16 cellular contexts compared by ENCODE assay signal in genomic region chr6:123898669-123899068, GRCh38.
"Had no signal": no experiment of that assay in that cellular context is flagged by ENCODE, and none has a peak within 500 bp of the region (broad histone marks: within the 10 kb centered on the region; RNA-seq: fewer than 3 reads in every experiment).

No MANE protein-coding gene starts in this region.

- H3K9me3 ChIP-seq: colonic mucosa, heart left ventricle, mucosa of descending colon, neutrophil had no signal

- H3K27me3 ChIP-seq: colonic mucosa, heart left ventricle, neutrophil had no signal

- H3K36me3 ChIP-seq: colonic mucosa, heart left ventricle, neutrophil had no signal

- H3K27ac ChIP-seq: colonic mucosa, heart left ventricle, neutrophil had no signal

- DNase-seq: colonic mucosa; dermis blood vessel endothelial cell; erythroblast; foreskin melanocyte; heart left ventricle; hypothalamus; mucosa of descending colon; naive thymus-derived CD8-positive, alpha-beta T cell; posterior cingulate gyrus; right cardiac atrium; small intestine; stimulated activated CD4-positive, alpha-beta T cell treated with anti-CD3 and anti-CD28 coated beads, Interleukin-2, amount 100 ng/mL, for 48 hours; stimulated activated naive CD4-positive, alpha-beta T cell treated with Interleukin-2 at 50 U/mL for 16 hours; trophoblast cell had no signal

- H3K4me3 ChIP-seq: colonic mucosa, heart left ventricle, mucosa of descending colon had no signal

- H3K4me1 ChIP-seq: colonic mucosa, heart left ventricle had no signal

- ATAC-seq: heart left ventricle; left lobe of liver; mucosa of descending colon; naive thymus-derived CD8-positive, alpha-beta T cell; right cardiac atrium had no signal
